In the genomic region with DNA sequence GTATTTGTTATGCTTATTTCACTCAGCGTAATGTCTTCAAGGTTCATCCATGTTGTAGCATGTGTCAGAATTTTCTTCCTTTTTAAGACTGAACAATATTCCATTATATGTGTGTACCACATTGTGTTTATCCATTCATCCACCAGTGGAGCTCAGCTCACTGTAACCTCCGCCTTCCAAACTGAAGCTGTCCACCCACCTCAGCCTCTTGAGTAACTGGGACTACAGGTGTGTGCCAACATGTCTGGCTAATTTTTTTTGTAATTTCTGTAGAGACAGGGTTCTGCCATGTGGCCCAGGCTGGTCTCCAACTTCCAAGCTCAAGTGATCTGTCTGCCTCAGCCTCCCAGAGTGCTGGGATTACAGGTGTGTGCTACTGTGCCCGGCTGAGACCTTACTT, we compare ENCODE assay signal across 20 cellular contexts. TPM values are rescaled to one million over a fixed set of nuclear protein-coding genes. Genes with fewer than 3 reads are reported as not detected.
"Had no signal": no experiment of that assay in that cellular context is flagged by ENCODE, and none has a peak within 500 bp of the region (broad histone marks: within the 10 kb centered on the region; RNA-seq: fewer than 3 reads in every experiment).

No MANE protein-coding gene starts in this region.

- H3K9me3 ChIP-seq: colonic mucosa, gastroesophageal sphincter, heart right ventricle, left lung, lower lobe of right lung, mucosa of descending colon had no signal

- H3K4me1 ChIP-seq: colonic mucosa, foreskin keratinocyte, gastroesophageal sphincter, heart right ventricle, left lung, lower lobe of right lung had no signal

- H3K27me3 ChIP-seq: colonic mucosa, foreskin keratinocyte, gastroesophageal sphincter, heart right ventricle, left lung had no signal

- H3K36me3 ChIP-seq: colonic mucosa had no signal

- H3K27me3 Mint-ChIP-seq: dendritic cell treated with granulocyte-macrophage colony-stimulating factor and Interleukin-4, amounts not matched to agents 40 ng/mL and 50 ng/mL, for 4 days; effector memory CD8-positive, alpha-beta T cell had no signal

- H3K4me1 Mint-ChIP-seq: endodermal cell, mesothelial cell of epicardium had no signal

- H3K9me3 Mint-ChIP-seq: dendritic cell treated with granulocyte-macrophage colony-stimulating factor and Interleukin-4, amounts not matched to agents 40 ng/mL and 50 ng/mL, for 4 days; effector memory CD8-positive, alpha-beta T cell; endodermal cell; mesothelial cell of epicardium had no signal

- H3K27ac ChIP-seq: colonic mucosa, epithelial cell of prostate, foreskin keratinocyte, gastroesophageal sphincter, heart right ventricle, left lung, lower lobe of right lung had no signal

- H3K4me3 Mint-ChIP-seq: dendritic cell treated with granulocyte-macrophage colony-stimulating factor and Interleukin-4, amounts not matched to agents 40 ng/mL and 50 ng/mL, for 4 days; effector memory CD8-positive, alpha-beta T cell; endodermal cell; mesothelial cell of epicardium had no signal

- DNase-seq: colonic mucosa; cortex of kidney; effector CD8-positive, alpha-beta T cell; effector memory CD8-positive, alpha-beta T cell; endodermal cell; erythroblast; foreskin keratinocyte; heart right ventricle; hippocampal formation; left cardiac atrium; left lung; left ventricle myocardium superior; lower lobe of right lung; mesenchymal stem cell; mucosa of descending colon had no signal

- H3K4me3 ChIP-seq: colonic mucosa, gastroesophageal sphincter, heart right ventricle, left lung, lower lobe of right lung, mucosa of descending colon had no signal

- H3K27ac Mint-ChIP-seq: dendritic cell treated with granulocyte-macrophage colony-stimulating factor and Interleukin-4, amounts not matched to agents 40 ng/mL and 50 ng/mL, for 4 days; effector memory CD8-positive, alpha-beta T cell; endodermal cell; mesothelial cell of epicardium had no signal

RNA-seq across cellular contexts. Expression of gene B4GALNT3, which starts 37.2 kb away (rescaled TPM):
- total RNA-seq: fibroblast of lung had no signal
